In the genomic region with DNA sequence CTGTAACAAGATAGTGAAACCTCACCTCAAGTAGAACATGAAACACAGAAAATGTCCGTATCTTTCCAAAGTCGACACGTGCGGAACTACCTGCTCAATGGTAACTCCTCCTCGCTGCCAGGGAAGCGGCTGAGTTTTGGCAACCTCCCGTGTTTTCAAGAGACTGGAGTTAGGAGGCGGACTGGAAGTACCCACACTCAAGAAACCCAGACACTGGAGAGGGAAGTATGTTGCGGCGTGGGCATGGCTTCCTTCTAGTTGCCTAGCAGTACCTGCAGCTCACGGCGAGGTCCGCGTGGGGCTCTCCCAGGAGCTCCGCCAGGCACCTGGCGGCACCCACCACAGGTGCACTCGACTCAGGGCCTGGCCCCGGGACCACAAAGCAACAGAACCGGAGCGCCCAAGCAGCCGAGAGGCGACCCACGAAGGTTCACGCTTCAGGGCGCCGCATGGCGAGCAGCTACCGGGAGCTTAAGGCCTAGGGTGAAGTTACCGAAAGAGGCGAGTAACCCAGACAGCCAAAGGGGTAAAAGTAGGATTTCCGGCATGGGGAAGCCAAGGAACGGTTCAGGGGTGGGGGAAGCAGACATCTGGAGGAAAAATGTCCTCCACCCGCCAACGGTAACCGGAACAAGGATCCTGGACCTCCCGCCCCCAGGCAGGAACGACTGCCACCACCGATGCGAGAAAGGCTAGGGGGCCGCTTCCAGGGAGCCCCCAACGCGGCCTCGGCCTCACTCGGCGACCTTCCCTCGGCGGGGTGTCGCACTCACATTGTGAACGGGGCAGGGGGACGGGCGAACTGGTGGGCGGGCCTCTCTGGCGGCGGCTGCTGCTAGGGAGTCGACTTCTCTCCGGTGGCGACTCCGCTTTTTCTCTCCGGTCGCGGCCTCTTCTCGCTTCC, we compare ENCODE assay signal across 8 cellular contexts. TPM values are rescaled to one million over a fixed set of nuclear protein-coding genes. Genes with fewer than 3 reads are reported as not detected.
DNase-seq lines count a peak whose midpoint lies in the region; ATAC-seq and TF ChIP-seq lines count a peak whose summit lies in the region.

No MANE protein-coding gene starts in this region.

- in situ Hi-C loops in astrocyte of the spinal cord (cut with HindIII; ENCODE audit: low sequenced_read_pairs), result no loop called here

- ATAC-seq in GM21390 (IDR thresholded peaks at IDR 0.05; ENCODE audit: unreplicated experiment) (peak; percentile 19), HG03520 (IDR thresholded peaks at IDR 0.05; ENCODE audit: unreplicated experiment) (no peak)

- H3K4me3 ChIP-seq in astrocyte of the spinal cord (ENCODE audit: low read depth, low read length) (peak overlapping the region; percentile 100), iPS-18c (ENCODE audit: insufficient read depth, low read depth, low read length) (peak overlapping the region; percentile 99), skin epidermis (peak overlapping the region; percentile 68 to 96 (median 87))

- peak; percentile 87 for DNase-seq in CD1c-positive myeloid dendritic cell (ENCODE audit: extremely low spot score)
- peak; percentile 18 for DNase-seq in LHCN-M2 (ENCODE audit: low read depth)
- DNase-seq in T-helper 9 cell, result peak; percentile 56
- peak; percentile 43 for DNase-seq in astrocyte of the spinal cord (ENCODE audit: low read depth, low spot score)

- H3K27ac ChIP-seq in skin epidermis, result peak overlapping the region; percentile 91 to 100 (median 98)

- TF ChIP-seq CTCF in astrocyte of the spinal cord (IDR thresholded peaks at IDR 0.05; ENCODE audit: low read depth, low read length), result no peak

- no peaks in the 10 kb centered on the region for H3K9me3 ChIP-seq in iPS-18c (ENCODE audit: control insufficient read depth, insufficient read depth, low read length)

RNA-seq across cellular contexts. Expression of gene PTGES3, which starts 0.6 kb away (rescaled TPM):
- 108 and 130 TPM in 2 replicates for total RNA-seq in LHCN-M2 (2014; rRNA removed)
- 139 TPM for polyA plus RNA-seq in LHCN-M2 (2012)

RNA-seq across cellular contexts. Expression of gene NACA, which starts 37.6 kb away (rescaled TPM):
- 960 and 1,297 TPM in 2 replicates for total RNA-seq in LHCN-M2 (2014; rRNA removed)
- 1,097 TPM for polyA plus RNA-seq in LHCN-M2 (2012)

RNA-seq across cellular contexts. Expression of gene ATP5F1B, which starts 41.7 kb away (rescaled TPM):
- total RNA-seq in LHCN-M2 (2014; rRNA removed), result 644 and 670 TPM in 2 replicates
- polyA plus RNA-seq in LHCN-M2 (2012), result 860 TPM

RNA-seq across cellular contexts. Expression of gene BAZ2A, which starts 57.4 kb away (rescaled TPM):
- total RNA-seq in LHCN-M2 (2014; rRNA removed), result 18.6 and 20.5 TPM in 2 replicates
- 15.8 TPM for polyA plus RNA-seq in LHCN-M2 (2012)

Comparison
In these comparisons a context has a peak if more than half of its experiments do, and no peak if none do; other contexts are left out.
1. DNase-seq: peak in every context shown above with its lines; median percentile 87 in CD1c-positive myeloid dendritic cell; 56 in T-helper 9 cell; 43 in astrocyte of the spinal cord; 18 in LHCN-M2.